In genomic region chr14:68402525-68403101, GRCh38 we compare ENCODE assay signal across 12 cellular contexts.
DNase-seq lines count a peak whose midpoint lies in the region; ATAC-seq, FAIRE-seq and TF ChIP-seq lines count a peak whose summit lies in the region.
"Had no signal": no experiment of that assay in that cellular context is flagged by ENCODE, and none has a peak within 500 bp of the region (broad histone marks: within the 10 kb centered on the region; RNA-seq: fewer than 3 reads in every experiment).

No MANE protein-coding gene starts in this region.

- no peaks in the 10 kb centered on the region for H3K79me2 ChIP-seq in Loucy (ENCODE audit: insufficient read depth, low read length)

- H2AFZ ChIP-seq in Loucy (ENCODE audit: low read length), result no peak overlapping the region

- H3K4me3 ChIP-seq in GM08714 (ENCODE audit: low read length), result peak overlapping the region; percentile 50
- peak overlapping the region; percentile 39 for H3K4me3 ChIP-seq in Loucy (ENCODE audit: low read length, poor library complexity, severe bottlenecking)

- H3K9me2 ChIP-seq in Loucy (replicated peaks; ENCODE audit: low read depth, low read length), result no peaks in the 10 kb centered on the region

- ATAC-seq in stimulated activated memory B cell treated with anti-CD40 and anti-IgM and Interleukin-4, amounts not matched to agents 10 μg/mL and 1 μg/mL and 100 μg/mL, for 72 hours, result peak; percentile 37
- no peak for ATAC-seq in HG03439 (IDR thresholded peaks at IDR 0.05; ENCODE audit: unreplicated experiment)
- ATAC-seq: naive thymus-derived CD8-positive, alpha-beta T cell had no signal

- no peaks in the 10 kb centered on the region for H3K9me3 ChIP-seq in Loucy (ENCODE audit: insufficient read depth, low read depth, low read length)
- H3K9me3 ChIP-seq: BE2C had no signal

- peaks cover 0 to 1% (median 0%) of the 10 kb centered on the region in 6 donors for H3K9me3 Mint-ChIP-seq in immature natural killer cell
- no peaks in the 10 kb centered on the region for H3K9me3 Mint-ChIP-seq in stimulated activated memory B cell treated with anti-CD40 and anti-IgM and Interleukin-4, amounts not matched to agents 10 μg/mL and 1 μg/mL and 100 μg/mL, for 72 hours
- H3K9me3 Mint-ChIP-seq: activated T-helper 2 cell treated with anti-CD3 and anti-CD28 coated beads, Interferon-gamma antibody, Interleukin-2, Interleukin-4, amounts not matched to agents 10 μg/mL and 5 μg/mL and 100 μg/mL, durations not matched to agents 14 hours and 24 hours and 36 hours had no signal

- peaks cover 81% of the 10 kb centered on the region for H3K4me1 ChIP-seq in Loucy (ENCODE audit: insufficient read depth, low read length, poor library complexity, severe bottlenecking)

- peak overlapping the region in 3 of 5 donors; percentile 9 to 57 (median 34) for H3K4me3 Mint-ChIP-seq in immature natural killer cell
- H3K4me3 Mint-ChIP-seq in stimulated activated memory B cell treated with anti-CD40 and anti-IgM and Interleukin-4, amounts not matched to agents 10 μg/mL and 1 μg/mL and 100 μg/mL, for 72 hours, result peak overlapping the region; percentile 7

- peak overlapping the region; percentile 57 for H3K4me2 ChIP-seq in Loucy (ENCODE audit: low read depth, low read length, poor library complexity, severe bottlenecking)

- H3F3A ChIP-seq in Loucy (ENCODE audit: low read depth), result peaks cover 19% of the 10 kb centered on the region

- no peak for TF ChIP-seq CTCF in Loucy (conservative IDR thresholded peaks at IDR 0.05; ENCODE audit: low read length)

- no peaks in the 10 kb centered on the region for H4K20me1 ChIP-seq in Loucy (ENCODE audit: insufficient read depth, low read length, poor library complexity, severe bottlenecking)

- H3K27ac Mint-ChIP-seq in immature natural killer cell, result peak overlapping the region in 3 of 6 donors; percentile 23 to 64 (median 60)
- H3K27ac Mint-ChIP-seq in stimulated activated memory B cell treated with anti-CD40 and anti-IgM and Interleukin-4, amounts not matched to agents 10 μg/mL and 1 μg/mL and 100 μg/mL, for 72 hours, result peak overlapping the region; percentile 96
- H3K27ac Mint-ChIP-seq: activated T-helper 2 cell treated with anti-CD3 and anti-CD28 coated beads, Interferon-gamma antibody, Interleukin-2, Interleukin-4, amounts not matched to agents 10 μg/mL and 5 μg/mL and 100 μg/mL, durations not matched to agents 14 hours and 24 hours and 36 hours had no signal

- H3K9ac ChIP-seq in Loucy (ENCODE audit: low read depth, low read length, poor library complexity, severe bottlenecking), result peak overlapping the region; percentile 69

- DNase-seq in immature natural killer cell, result no peak
- no peak for DNase-seq in activated naive CD4-positive, alpha-beta T cell (lab: John Stamatoyannopoulos, UW)
- no peak for DNase-seq in frontal cortex (ENCODE audit: low spot score in 2 of 2)
- DNase-seq: BE2C; naive thymus-derived CD8-positive, alpha-beta T cell; NCI-H2081 treated with DMSO at 0.1 percent for 48 hours; stimulated activated CD4-positive, alpha-beta T cell treated with anti-CD3 and anti-CD28 coated beads, Interleukin-4, amount 100 ng/mL, for 4 hours had no signal

- no peaks in the 10 kb centered on the region for H3K36me3 ChIP-seq in Loucy (ENCODE audit: insufficient read depth, low read length)
- H3K36me3 ChIP-seq: BE2C had no signal

- no peak for FAIRE-seq in frontal cortex (lab: Jason Lieb, UNC)

- peaks cover 59 to 85% of the 10 kb centered on the region in 2 donors for H3K4me1 Mint-ChIP-seq in immature natural killer cell
- H3K4me1 Mint-ChIP-seq in stimulated activated memory B cell treated with anti-CD40 and anti-IgM and Interleukin-4, amounts not matched to agents 10 μg/mL and 1 μg/mL and 100 μg/mL, for 72 hours, result peaks cover 82% of the 10 kb centered on the region

- H3K27me3 Mint-ChIP-seq in immature natural killer cell (ENCODE audit: low read depth in 3 of 3), result no peaks in the 10 kb centered on the region
- H3K27me3 Mint-ChIP-seq in stimulated activated memory B cell treated with anti-CD40 and anti-IgM and Interleukin-4, amounts not matched to agents 10 μg/mL and 1 μg/mL and 100 μg/mL, for 72 hours, result no peaks in the 10 kb centered on the region
- H3K27me3 Mint-ChIP-seq: naive thymus-derived CD8-positive, alpha-beta T cell had no signal

- no peaks in the 10 kb centered on the region for H3K27me3 ChIP-seq in Loucy (ENCODE audit: insufficient read depth, low read length, poor library complexity, severe bottlenecking)
- H3K27me3 ChIP-seq: BE2C had no signal

- H3K36me3 Mint-ChIP-seq in immature natural killer cell, result no peaks in the 10 kb centered on the region
- peaks cover 5% of the 10 kb centered on the region for H3K36me3 Mint-ChIP-seq in stimulated activated memory B cell treated with anti-CD40 and anti-IgM and Interleukin-4, amounts not matched to agents 10 μg/mL and 1 μg/mL and 100 μg/mL, for 72 hours
- H3K36me3 Mint-ChIP-seq: naive thymus-derived CD8-positive, alpha-beta T cell had no signal
